28 cellular contexts compared by ENCODE assay signal in genomic region chr11:110793556-110793955, GRCh38.
"Had no signal": no experiment of that assay in that cellular context is flagged by ENCODE, and none has a peak within 500 bp of the region (broad histone marks: within the 10 kb centered on the region; RNA-seq: fewer than 3 reads in every experiment).

No MANE protein-coding gene starts in this region.

- H3K9me3 ChIP-seq: body of pancreas, gastroesophageal sphincter, left lung, lower lobe of right lung, right lobe of liver, suprapubic skin, tibial artery, upper lobe of right lung had no signal

- H3K27ac Mint-ChIP-seq: activated CD4-positive, alpha-beta memory T cell treated with anti-CD3 and anti-CD28 coated beads, Interleukin-2, amount 10 ng/mL, durations not matched to agents 7 days and 5 days; activated CD8-positive, alpha-beta memory T cell treated with anti-CD3 and anti-CD28 coated beads, Interleukin-2, amount 10 ng/mL, durations not matched to agents 7 days and 5 days; activated naive CD4-positive, alpha-beta T cell treated with anti-CD3 and anti-CD28 coated beads, Interleukin-2, amount 50 U/mL, for 72 hours; activated T-helper 2 cell treated with anti-CD3 and anti-CD28 coated beads, Interferon-gamma antibody, Interleukin-2, Interleukin-4, amounts not matched to agents 10 μg/mL and 5 μg/mL and 100 μg/mL, durations not matched to agents 14 hours and 24 hours and 36 hours; natural killer cell; T-helper 2 cell treated with Interferon-gamma antibody and Interleukin-4, amounts not matched to agents 5 μg/mL and 100 μg/mL, for 36 hours had no signal

- ATAC-seq: activated CD8-positive, alpha-beta memory T cell treated with anti-CD3 and anti-CD28 coated beads, Interleukin-2, amount 10 ng/mL, durations not matched to agents 7 days and 5 days; activated naive CD4-positive, alpha-beta T cell treated with anti-CD3 and anti-CD28 coated beads, Interleukin-2, amount 50 U/mL, for 72 hours; body of pancreas; gastroesophageal sphincter; left lung; lower lobe of right lung; natural killer cell; right lobe of liver; upper lobe of right lung had no signal

- H3K4me1 ChIP-seq: body of pancreas, gastroesophageal sphincter, lower lobe of right lung, right lobe of liver, suprapubic skin, tibial artery, upper lobe of right lung had no signal

- H3K27me3 Mint-ChIP-seq: activated CD4-positive, alpha-beta memory T cell treated with anti-CD3 and anti-CD28 coated beads, Interleukin-2, amount 10 ng/mL, durations not matched to agents 7 days and 5 days; activated CD8-positive, alpha-beta memory T cell treated with anti-CD3 and anti-CD28 coated beads, Interleukin-2, amount 10 ng/mL, durations not matched to agents 7 days and 5 days had no signal

- H3K4me1 Mint-ChIP-seq: activated CD4-positive, alpha-beta memory T cell treated with anti-CD3 and anti-CD28 coated beads, Interleukin-2, amount 10 ng/mL, durations not matched to agents 7 days and 5 days; activated CD8-positive, alpha-beta memory T cell treated with anti-CD3 and anti-CD28 coated beads, Interleukin-2, amount 10 ng/mL, durations not matched to agents 7 days and 5 days; immature natural killer cell; natural killer cell had no signal

- H3K4me3 ChIP-seq: body of pancreas, gastroesophageal sphincter, left lung, lower lobe of right lung, right lobe of liver, suprapubic skin, tibial artery, upper lobe of right lung had no signal

- DNase-seq: activated CD4-positive, alpha-beta memory T cell treated with anti-CD3 and anti-CD28 coated beads, Interleukin-2, amount 10 ng/mL, durations not matched to agents 7 days and 5 days; activated CD4-positive, alpha-beta T cell treated with anti-CD3 and anti-CD28 coated beads for 4 hours; activated CD4-positive, CD25-positive, alpha-beta regulatory T cell; activated CD8-positive, alpha-beta memory T cell treated with anti-CD3 and anti-CD28 coated beads, Interleukin-2, amount 10 ng/mL, durations not matched to agents 7 days and 5 days; activated naive CD4-positive, alpha-beta T cell; activated T-cell treated with anti-CD3 and anti-CD28 coated beads, Interleukin-2, amount 50 U/mL, for 48 hours; body of pancreas; effector CD8-positive, alpha-beta T cell; erythroblast; hippocampal formation; immature natural killer cell; kidney glomerular epithelial cell; left lung; lower lobe of right lung; mesenchymal stem cell; natural killer cell; posterior cingulate gyrus; right lobe of liver; stimulated activated CD4-positive, alpha-beta T cell treated with anti-CD3 and anti-CD28 coated beads, Interleukin-12 subunit alpha, Interleukin-12 subunit beta, amount 100 ng/mL, for 4 hours; stimulated activated naive CD4-positive, alpha-beta T cell; T-helper 1 cell; tibial artery; upper lobe of right lung had no signal

- H3K36me3 Mint-ChIP-seq: activated CD8-positive, alpha-beta memory T cell treated with anti-CD3 and anti-CD28 coated beads, Interleukin-2, amount 10 ng/mL, durations not matched to agents 7 days and 5 days; activated naive CD4-positive, alpha-beta T cell treated with anti-CD3 and anti-CD28 coated beads, Interleukin-2, amount 50 U/mL, for 72 hours; immature natural killer cell; natural killer cell had no signal

- H3K9me3 Mint-ChIP-seq: activated CD4-positive, alpha-beta memory T cell treated with anti-CD3 and anti-CD28 coated beads, Interleukin-2, amount 10 ng/mL, durations not matched to agents 7 days and 5 days; activated T-helper 2 cell treated with anti-CD3 and anti-CD28 coated beads, Interferon-gamma antibody, Interleukin-2, Interleukin-4, amounts not matched to agents 10 μg/mL and 5 μg/mL and 100 μg/mL, durations not matched to agents 14 hours and 24 hours and 36 hours; natural killer cell; T-helper 2 cell treated with Interferon-gamma antibody and Interleukin-4, amounts not matched to agents 5 μg/mL and 100 μg/mL, for 36 hours had no signal

- H3K36me3 ChIP-seq: gastroesophageal sphincter, left lung, lower lobe of right lung, right lobe of liver, suprapubic skin, tibial artery, upper lobe of right lung had no signal

- H3K4me3 Mint-ChIP-seq: activated CD4-positive, alpha-beta memory T cell treated with anti-CD3 and anti-CD28 coated beads, Interleukin-2, amount 10 ng/mL, durations not matched to agents 7 days and 5 days; activated CD8-positive, alpha-beta memory T cell treated with anti-CD3 and anti-CD28 coated beads, Interleukin-2, amount 10 ng/mL, durations not matched to agents 7 days and 5 days; immature natural killer cell; natural killer cell; T-helper 2 cell treated with Interferon-gamma antibody and Interleukin-4, amounts not matched to agents 5 μg/mL and 100 μg/mL, for 36 hours had no signal

- H3K27me3 ChIP-seq: body of pancreas, gastroesophageal sphincter, left lung, right lobe of liver, suprapubic skin, tibial artery, upper lobe of right lung had no signal

- H3K27ac ChIP-seq: body of pancreas, gastroesophageal sphincter, left lung, lower lobe of right lung, right lobe of liver, suprapubic skin, tibial artery, upper lobe of right lung had no signal
